Comparison of ENCODE assay signal across 8 cellular contexts in the genomic region with DNA sequence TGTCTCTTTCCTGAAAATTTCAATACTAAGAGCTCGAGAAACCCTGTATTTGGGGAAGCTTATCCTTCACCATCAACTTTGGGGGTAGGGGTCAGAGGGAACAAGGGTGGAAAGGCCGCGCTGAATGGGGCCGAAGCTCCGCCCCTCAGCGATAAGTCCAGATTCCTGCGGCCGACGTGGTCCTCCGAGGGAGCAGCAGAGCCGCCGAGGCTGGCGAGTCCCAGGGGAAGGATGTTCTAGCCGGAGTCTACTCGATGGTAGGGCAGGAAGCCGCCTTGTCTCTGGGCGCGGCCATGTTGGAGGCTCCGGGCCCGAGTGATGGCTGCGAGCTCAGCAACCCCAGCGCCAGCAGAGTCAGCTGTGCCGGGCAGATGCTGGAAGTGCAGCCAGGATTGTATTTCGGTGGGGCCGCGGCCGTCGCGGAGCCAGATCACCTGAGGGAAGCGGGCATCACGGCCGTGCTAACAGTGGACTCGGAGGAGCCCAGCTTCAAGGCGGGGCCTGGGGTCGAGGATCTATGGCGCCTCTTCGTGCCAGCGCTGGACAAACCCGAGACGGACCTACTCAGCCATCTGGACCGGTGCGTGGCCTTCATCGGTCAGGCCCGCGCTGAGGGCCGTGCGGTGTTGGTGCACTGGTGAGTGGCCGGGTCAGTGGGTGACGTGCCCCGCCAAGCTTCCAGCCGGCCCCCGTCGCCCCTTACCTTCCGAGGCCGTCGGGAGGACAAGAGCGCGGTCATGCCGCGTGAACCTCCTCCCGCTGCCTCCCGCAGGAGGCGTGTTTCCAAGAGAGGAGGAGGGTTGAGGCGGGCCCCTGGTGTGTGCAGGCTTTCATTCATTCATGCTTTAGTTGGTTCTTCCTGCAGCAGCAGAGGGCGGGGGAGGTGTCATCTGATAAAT. TPM values are rescaled to one million over a fixed set of nuclear protein-coding genes. Genes with fewer than 3 reads are reported as not detected.
DNase-seq lines count a peak whose midpoint lies in the region; ATAC-seq and TF ChIP-seq lines count a peak whose summit lies in the region.

A gene with protein sequence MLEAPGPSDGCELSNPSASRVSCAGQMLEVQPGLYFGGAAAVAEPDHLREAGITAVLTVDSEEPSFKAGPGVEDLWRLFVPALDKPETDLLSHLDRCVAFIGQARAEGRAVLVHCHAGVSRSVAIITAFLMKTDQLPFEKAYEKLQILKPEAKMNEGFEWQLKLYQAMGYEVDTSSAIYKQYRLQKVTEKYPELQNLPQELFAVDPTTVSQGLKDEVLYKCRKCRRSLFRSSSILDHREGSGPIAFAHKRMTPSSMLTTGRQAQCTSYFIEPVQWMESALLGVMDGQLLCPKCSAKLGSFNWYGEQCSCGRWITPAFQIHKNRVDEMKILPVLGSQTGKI (plus strand): TSS at position 278 of the 899 bp plus-strand sequence. CDS start 16 bp downstream, at position 294.

- H3K27ac ChIP-seq in IMR-90 (ENCODE audit: insufficient read depth, low read length) (peak within 1 kb of the TSS; percentile 97), PC-3 (ENCODE audit: low read length) (peak within 1 kb of the TSS; percentile 86), epithelial cell of prostate (peak within 1 kb of the TSS; percentile 87)

- ATAC-seq in GM21526 (IDR thresholded peaks at IDR 0.05; ENCODE audit: low FRiP score, unreplicated experiment), result peak; percentile 88
- ATAC-seq in IMR-90 (ENCODE audit: low read depth), result peak; percentile 98
- ATAC-seq in PC-3, result peak; percentile 96

- in situ Hi-C loops in IMR-90 (cut with MboI; ENCODE audit: low sequenced_read_pairs), result loop anchor here (10.0 to 25.0 kb wide), 3 partner anchors 112 to 535 kb away; a partner anchor contains a TSS

- intact Hi-C loops in IMR-90 (cut with micrococcal nuclease), result no loop called here
- intact Hi-C loops in PC-3 (cut with micrococcal nuclease), result loop anchor here (1.0 to 10.0 kb wide), 3 partner anchors 17 to 565 kb away; a partner anchor contains a TSS

- H4K8ac ChIP-seq in IMR-90 (ENCODE audit: low read depth in 2 of 2, low read length in 2 of 2), result peak within 1 kb of the TSS; percentile 84 to 96

- H3K27me3 ChIP-seq in IMR-90 (ENCODE audit: control insufficient read depth, insufficient read depth, low read length) (no peaks in the 10 kb centered on the region), PC-3 (ENCODE audit: low read length) (no peaks in the 10 kb centered on the region)

- H3K9ac ChIP-seq in IMR-90 (ENCODE audit: low read depth, low read length) (peak within 1 kb of the TSS; percentile 96), PC-3 (ENCODE audit: low read length) (peak within 1 kb of the TSS; percentile 96)

- POLR2A ChIA-PET in IMR-90 (lab: Charles Lee; ENCODE audit: unreplicated experiment), result no interaction called here
- POLR2A ChIA-PET in PC-3 (lab: Charles Lee; ENCODE audit: unreplicated experiment), result interaction anchor here (0.5 to 0.7 kb wide), 3 partner anchors 13 to 219 kb away, joined by 4 to 12 read pairs (median 5); no protein-coding TSS in a partner anchor

- H3K4me3 ChIP-seq in IMR-90 (ENCODE audit: insufficient read depth, low read depth, low read length), result peak within 1 kb of the TSS; percentile 91
- H3K4me3 ChIP-seq in PC-3 (ENCODE audit: low read length), result peak within 1 kb of the TSS; percentile 89

- BruUV-seq in IMR-90 (replicated peaks; lab: Mats Ljungman, UMichigan) (no TSS peak), PC-3 (replicated peaks; lab: Mats Ljungman, UMichigan) (TSS peak; percentile 68)

- H3K9me2 ChIP-seq in PC-3 (replicated peaks; ENCODE audit: low read length), result no peaks in the 10 kb centered on the region

- H3K4me2 ChIP-seq in IMR-90 (ENCODE audit: low read depth, low read length) (peak within 1 kb of the TSS; percentile 80), PC-3 (ENCODE audit: low read length) (peak within 1 kb of the TSS; percentile 87)

- peaks cover 18 to 26% of the 10 kb centered on the region in 2 experiments for H3K79me1 ChIP-seq in IMR-90 (ENCODE audit: low read depth in 1 of 2, low read length in 2 of 2)

- peaks cover 11% of the 10 kb centered on the region for H4K20me1 ChIP-seq in IMR-90 (ENCODE audit: insufficient read depth, low read length)
- H4K20me1 ChIP-seq in PC-3 (ENCODE audit: low read length), result peaks cover 14% of the 10 kb centered on the region

- no peak within 1 kb of the TSS for H2BK20ac ChIP-seq in IMR-90 (ENCODE audit: low read depth, low read length)

- dilution Hi-C loops in IMR-90 (cut with HindIII; ENCODE audit: low sequenced_read_pairs, unreplicated experiment), result no loop called here

- H4K91ac ChIP-seq in IMR-90 (ENCODE audit: insufficient read depth, low read depth, low read length), result peak within 1 kb of the TSS; percentile 78

- H3K4me1 ChIP-seq in IMR-90 (ENCODE audit: control insufficient read depth, insufficient read depth, low read length) (no peaks in the 10 kb centered on the region), PC-3 (ENCODE audit: insufficient read depth, low read length) (peaks cover 20% of the 10 kb centered on the region)

- H2AFZ ChIP-seq in IMR-90 (replicated peaks; ENCODE audit: low read length, poor library complexity) (peak within 1 kb of the TSS; percentile 97), PC-3 (ENCODE audit: low read length) (peak within 1 kb of the TSS; percentile 87)

- no peaks in the 10 kb centered on the region for H3K9me1 ChIP-seq in IMR-90 (ENCODE audit: insufficient read depth, low read length)

- 0% methylated on average over 31 of the region's 65 CpGs; no CpG with 5 or more reads in 1 of the 2 experiments for WGBS in IMR-90 (ENCODE audit: extremely low coverage in 2 of 2, insufficient read length in 1 of 2), 2 experiments

- peak within 1 kb of the TSS; percentile 95 for H3K14ac ChIP-seq in IMR-90 (replicated peaks; ENCODE audit: low read depth, low read length)

- CTCF ChIA-PET in IMR-90 (lab: Yijun Ruan, JAX), result interaction anchor here (0.6 to 1.2 kb wide), 7 partner anchors 12 to 947 kb away, joined by 3 to 8 read pairs (median 3); no protein-coding TSS in a partner anchor
- CTCF ChIA-PET in PC-3 (lab: Charles Lee), result interaction anchor here (1.0 to 1.3 kb wide), 2 partner anchors 11 to 287 kb away, joined by 3 to 10 read pairs; no protein-coding TSS in a partner anchor

- DNase-seq in DMS153 (lab: John Stamatoyannopoulos, UW) (peak; percentile 95), IMR-90 (peak; percentile 96), PC-3 (peak; percentile 96), activated T-cell treated with anti-CD3 and anti-CD28 coated beads for 48 hours (ENCODE audit: low read depth) (peak; percentile 86), epithelial cell of prostate (ENCODE audit: low read depth, low spot score) (peak; percentile 81), mucosa of gallbladder (ENCODE audit: low spot score) (peak; percentile 94)
- DNase-seq in stimulated activated CD8-positive, alpha-beta memory T cell treated with anti-CD3 and anti-CD28 coated beads, Interleukin-4, amount 100 ng/mL, for 48 hours, result peak; percentile 90

- peak; percentile 79 for TF ChIP-seq POLR2A in IMR-90 (IDR thresholded peaks at IDR 0.05; ENCODE audit: low read depth, low read length)

- H3K9me3 ChIP-seq in IMR-90 (ENCODE audit: control insufficient read depth, insufficient read depth, low read length) (no peaks in the 10 kb centered on the region), PC-3 (ENCODE audit: low read length) (no peaks in the 10 kb centered on the region)

- H3K18ac ChIP-seq in IMR-90 (ENCODE audit: low read depth, low read length), result peak within 1 kb of the TSS; percentile 79; the same call in 1 of the 2 replicates

- 0 out of 2 replicates have a peak, but pooled peaks have one; percentile 32 for TF ChIP-seq CTCF in IMR-90 (conservative IDR thresholded peaks at IDR 0.05; ENCODE audit: low read depth, low read length)
- TF ChIP-seq CTCF in PC-3 (conservative IDR thresholded peaks at IDR 0.05; ENCODE audit: low read depth, low read length), result peak; percentile 36

- no peak for TF ChIP-seq RAD21 in IMR-90 (IDR thresholded peaks at IDR 0.05; ENCODE audit: low read length)

- H3K79me2 ChIP-seq in PC-3 (ENCODE audit: low read length), result peaks cover 41% of the 10 kb centered on the region

- no peaks in the 10 kb centered on the region for H3F3A ChIP-seq in PC-3 (ENCODE audit: low read length, unreplicated experiment)

- H2AK9ac ChIP-seq in IMR-90 (replicated peaks; ENCODE audit: low read depth, low read length, poor library complexity), result peak within 1 kb of the TSS; percentile 68

- H2BK5ac ChIP-seq in IMR-90 (ENCODE audit: low read depth, low read length, poor library complexity, severe bottlenecking), result peak within 1 kb of the TSS; percentile 94

- peak within 1 kb of the TSS; percentile 97 for H3K4ac ChIP-seq in IMR-90 (ENCODE audit: low read depth, low read length)

- peak within 1 kb of the TSS; percentile 71 for H2BK120ac ChIP-seq in IMR-90 (ENCODE audit: low read depth, low read length)

- peak within 1 kb of the TSS; percentile 76 for H2AK5ac ChIP-seq in IMR-90 (ENCODE audit: low read depth, low read length)

- H3K36me3 ChIP-seq in IMR-90 (ENCODE audit: control insufficient read depth, insufficient read depth, low read length) (peaks cover 11% of the 10 kb centered on the region), PC-3 (ENCODE audit: low read depth, low read length) (peaks cover 32% of the 10 kb centered on the region)

- H4K5ac ChIP-seq in IMR-90 (ENCODE audit: low read depth, low read length), result peak within 1 kb of the TSS; percentile 86

- H2BK15ac ChIP-seq in IMR-90 (ENCODE audit: low read depth, low read length), result no peak within 1 kb of the TSS

- peak within 1 kb of the TSS; percentile 83 for H3K56ac ChIP-seq in IMR-90 (ENCODE audit: extremely low read depth, insufficient read depth, low read length)

- H3K23ac ChIP-seq in IMR-90 (ENCODE audit: low read depth, low read length), result peak within 1 kb of the TSS; percentile 95

TF ChIP-seq in IMR-90, 13 proteins besides CTCF, POLR2A, EP300 and RAD21 (continues in another document):
- TF ChIP-seq MAZ (IDR thresholded peaks at IDR 0.05; ENCODE audit: borderline replicate concordance, low read depth, low read length) (peak; percentile 61; the same call in 1 of the 2 replicates), RCOR1 (IDR thresholded peaks at IDR 0.05; ENCODE audit: insufficient replicate concordance, low read length) (peak; percentile 68), BHLHE40 (IDR thresholded peaks at IDR 0.05; ENCODE audit: low read depth, low read length) (no peak), MXI1 (IDR thresholded peaks at IDR 0.05; ENCODE audit: borderline replicate concordance, low read depth, low read length) (peak; percentile 65)

RNA-seq across cellular contexts. Expression of the gene that starts here (rescaled TPM):
- 31.5 and 31.7 TPM in 2 replicates for total RNA-seq in IMR-90 (2012; rRNA removed)
- polyA plus RNA-seq in IMR-90 (2012; rRNA removed), result 35.6 and 39.2 TPM in 2 replicates
- 22.3 and 27.3 TPM in 2 replicates for polyA plus RNA-seq in IMR-90 (2012; cell fraction: cytosol; rRNA removed)
- 22.1 and 22.2 TPM in 2 replicates for polyA plus RNA-seq in IMR-90 (2012; cell fraction: nucleus; rRNA removed; ENCODE audit: low replicate concordance)
- 82.2 and 97.6 TPM in 2 replicates for total RNA-seq in PC-3 (2014; rRNA removed)
- total RNA-seq in mucosa of gallbladder, result 15.4 TPM

Comparison
In these comparisons a context has a peak if more than half of its experiments do, and no peak if none do; other contexts are left out.
1. Peak in every context shown above with its lines: DNase-seq, ATAC-seq, H3K4me3 ChIP-seq and H3K27ac ChIP-seq.